In genomic region chr3:127734754-127735473, GRCh38 we compare ENCODE assay signal across 9 cellular contexts.
DNase-seq lines count a peak whose midpoint lies in the region; ATAC-seq and TF ChIP-seq lines count a peak whose summit lies in the region.
"Had no signal": no experiment of that assay in that cellular context is flagged by ENCODE, and none has a peak within 500 bp of the region (broad histone marks: within the 10 kb centered on the region; RNA-seq: fewer than 3 reads in every experiment).

No MANE protein-coding gene starts in this region.

- H3K4me2 ChIP-seq in KMS-11 = peak overlapping the region; percentile 75

- in situ Hi-C loops in astrocyte of the spinal cord (cut with HindIII; ENCODE audit: low sequenced_read_pairs) = no loop called here

- peak overlapping the region; percentile 63 for H3K4me3 ChIP-seq in KMS-11 (IDR thresholded peaks at IDR 0.05; ENCODE audit: insufficient read depth, low read depth, low read length)
- no peak overlapping the region for H3K4me3 ChIP-seq in astrocyte of the spinal cord (ENCODE audit: low read depth, low read length)
- H3K4me3 ChIP-seq in left lung = no peak overlapping the region
- no peak overlapping the region for H3K4me3 ChIP-seq in uterus
- H3K4me3 ChIP-seq: thyroid gland had no signal

- ATAC-seq in left lung (peak; percentile 48), HG03378 (IDR thresholded peaks at IDR 0.05; ENCODE audit: unreplicated experiment) (no peak)

- TF ChIP-seq POLR2A in uterus (IDR thresholded peaks at IDR 0.05) = no peak

- DNase-seq in A172 (ENCODE audit: low spot score) = peak; percentile 99
- peak; percentile 99 for DNase-seq in astrocyte of the spinal cord (ENCODE audit: low read depth, low spot score)
- peak in 1 of 2 donors; percentile 56 for DNase-seq in left lung
- DNase-seq in uterus = no peak
- no peak for DNase-seq in NCI-H1417 treated with DMSO at 0.1 percent for 48 hours (lab: John Stamatoyannopoulos, UW)
- no peak for DNase-seq in NCI-H1048 (lab: John Stamatoyannopoulos, UW)

- H3K27ac ChIP-seq in KMS-11 = peak overlapping the region; percentile 71; the same call in 1 of the 2 replicates
- peak overlapping the region; percentile 6 to 80 for H3K27ac ChIP-seq in left lung
- peak overlapping the region; percentile 36 to 73 for H3K27ac ChIP-seq in uterus

- H3K79me2 ChIP-seq in KMS-11 (ENCODE audit: insufficient read depth, low read depth) = no peaks in the 10 kb centered on the region

- TF ChIP-seq CTCF in KMS-11 (conservative IDR thresholded peaks at IDR 0.05; ENCODE audit: low read depth, low read length) = no peak
- TF ChIP-seq CTCF in astrocyte of the spinal cord (IDR thresholded peaks at IDR 0.05; ENCODE audit: low read depth, low read length) = no peak
- TF ChIP-seq CTCF in left lung (IDR thresholded peaks at IDR 0.05) = no peak
- TF ChIP-seq CTCF in uterus (IDR thresholded peaks at IDR 0.05) = no peak

- peak overlapping the region; percentile 49; the same call in 1 of the 2 replicates for H3K9ac ChIP-seq in KMS-11

- peak overlapping the region; percentile 77; the same call in 1 of the 2 replicates for H2AFZ ChIP-seq in KMS-11 (ENCODE audit: low read depth)

- H3K4me1 ChIP-seq in KMS-11 (ENCODE audit: low read depth, poor library complexity, severe bottlenecking) = peaks cover 52% of the 10 kb centered on the region
- H3K4me1 ChIP-seq in left lung = peaks cover 25 to 82% of the 10 kb centered on the region in 2 donors
- H3K4me1 ChIP-seq in uterus = peaks cover 0 to 6% of the 10 kb centered on the region in 2 donors

- H3K36me3 ChIP-seq in KMS-11 (ENCODE audit: insufficient read depth) (no peaks in the 10 kb centered on the region), left lung (no peaks in the 10 kb centered on the region), uterus (no peaks in the 10 kb centered on the region)
- H3K36me3 ChIP-seq: thyroid gland had no signal

- H3K27me3 ChIP-seq in KMS-11 (ENCODE audit: insufficient read depth, low read depth) (no peaks in the 10 kb centered on the region), left lung (no peaks in the 10 kb centered on the region), uterus (no peaks in the 10 kb centered on the region)
- H3K27me3 ChIP-seq: thyroid gland had no signal

- H4K20me1 ChIP-seq in KMS-11 (ENCODE audit: insufficient read depth) = no peaks in the 10 kb centered on the region

- intact Hi-C loops in left lung (cut with DNase I) (no loop called here), uterus (cut with DNase I; ENCODE audit: low total_unique reads) (no loop called here)

- H3K9me3 ChIP-seq in left lung (no peaks in the 10 kb centered on the region), uterus (no peaks in the 10 kb centered on the region)
- H3K9me3 ChIP-seq: thyroid gland had no signal

Comparison
In these comparisons a context has a peak if more than half of its experiments do, and no peak if none do; other contexts are left out.
1. DNase-seq: peak in A172 (single experiment) and astrocyte of the spinal cord (single experiment); none in uterus (0 of 2), NCI-H1417 treated with DMSO at 0.1 percent for 48 hours (single experiment) and NCI-H1048 (single experiment).
2. Peak in every context shown above with its lines, with median percentiles within 50 percentile points of each other: H3K27ac ChIP-seq.